20 cellular contexts compared by ENCODE assay signal in the genomic region with DNA sequence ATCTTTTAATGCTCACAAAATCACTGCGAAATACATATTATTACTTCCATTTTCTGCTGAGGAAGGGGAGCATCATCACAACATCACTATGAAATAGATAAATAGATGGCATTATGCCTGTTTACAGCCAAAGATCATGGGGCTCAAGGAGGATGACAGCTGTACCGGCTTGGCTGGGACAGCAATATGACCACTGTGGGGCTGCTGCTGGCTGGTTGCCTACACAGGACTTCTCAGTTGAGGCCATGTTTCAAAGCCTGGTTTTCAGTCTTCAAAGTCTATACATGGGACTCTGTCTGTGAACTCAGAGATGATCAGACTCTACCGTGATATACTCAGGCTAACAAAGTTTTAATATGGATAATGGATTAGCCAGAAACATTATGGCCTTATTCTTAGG.
"Had no signal": no experiment of that assay in that cellular context is flagged by ENCODE, and none has a peak within 500 bp of the region (broad histone marks: within the 10 kb centered on the region; RNA-seq: fewer than 3 reads in every experiment).

No MANE protein-coding gene starts in this region.

- H3K4me3 Mint-ChIP-seq: activated CD4-positive, alpha-beta T cell treated with anti-CD3 and anti-CD28 coated beads, Interleukin-2, amount 10 ng/mL, durations not matched to agents 24 days and 14 days; activated CD8-positive, alpha-beta T cell treated with anti-CD3 and anti-CD28 coated beads for 36 hours; activated naive CD8-positive, alpha-beta T cell treated with anti-CD3 and anti-CD28 coated beads, Interleukin-2, amount 10 ng/mL, durations not matched to agents 7 days and 5 days; activated T-cell treated with anti-CD3 and anti-CD28 coated beads, Interleukin-2, amount 50 U/mL, for 24 hours; brain; naive B cell; T-cell had no signal

- H3K27ac Mint-ChIP-seq: activated CD4-positive, alpha-beta T cell treated with anti-CD3 and anti-CD28 coated beads, Interleukin-2, amount 10 ng/mL, durations not matched to agents 24 days and 14 days; activated CD8-positive, alpha-beta T cell treated with anti-CD3 and anti-CD28 coated beads for 36 hours; activated naive CD8-positive, alpha-beta T cell treated with anti-CD3 and anti-CD28 coated beads, Interleukin-2, amount 10 ng/mL, durations not matched to agents 7 days and 5 days; activated T-cell treated with anti-CD3 and anti-CD28 coated beads, Interleukin-2, amount 50 U/mL, for 24 hours; activated T-helper 2 cell treated with anti-CD3 and anti-CD28 coated beads, Interferon-gamma antibody, Interleukin-2, Interleukin-4, amounts not matched to agents 10 μg/mL and 5 μg/mL and 100 μg/mL, durations not matched to agents 14 hours and 24 hours and 36 hours; naive B cell; T-cell had no signal

- H3K27me3 ChIP-seq: gastrocnemius medialis, pancreas, tibial nerve, vagina had no signal

- H3K9me3 ChIP-seq: gastrocnemius medialis, pancreas, tibial nerve, vagina had no signal

- H3K36me3 Mint-ChIP-seq: naive B cell, T-cell had no signal

- DNase-seq: activated CD4-positive, alpha-beta T cell treated with anti-CD3 and anti-CD28 coated beads, Interleukin-2, amount 10 ng/mL, durations not matched to agents 24 days and 14 days; activated CD8-positive, alpha-beta T cell treated with anti-CD3 and anti-CD28 coated beads for 36 hours; activated naive CD4-positive, alpha-beta T cell treated with Interleukin-2 at 50 U/mL for 16 hours; activated naive CD8-positive, alpha-beta T cell treated with anti-CD3 and anti-CD28 coated beads, Interleukin-2, amount 10 ng/mL, durations not matched to agents 7 days and 5 days; activated T-cell treated with anti-CD3 and anti-CD28 coated beads, Interleukin-2, amount 50 U/mL, for 24 hours; effector CD4-positive, alpha-beta T cell; gastrocnemius medialis; naive B cell; pancreas; stimulated activated CD4-positive, alpha-beta T cell treated with anti-CD3 and anti-CD28 coated beads, Interleukin-12 subunit alpha, Interleukin-12 subunit beta, amount 100 ng/mL, for 4 hours; stimulated activated CD4-positive, alpha-beta T cell treated with anti-CD3 and anti-CD28 coated beads, Interleukin-1b, Interleukin-23, amount 100 ng/mL, for 48 hours; stimulated activated naive CD8-positive, alpha-beta T cell treated with anti-CD3 and anti-CD28 coated beads, Interleukin-15, Interleukin-2, amounts not matched to agents 100 U/mL and 50 U/mL, for 24 hours; T-cell; T-helper 9 cell had no signal

- H3K4me1 Mint-ChIP-seq: naive B cell, T-cell had no signal

- H3K4me3 ChIP-seq: coronary artery, gastrocnemius medialis, lung, pancreas, tibial nerve, vagina had no signal

- H3K36me3 ChIP-seq: gastrocnemius medialis, pancreas, tibial nerve, vagina had no signal

- H3K27me3 Mint-ChIP-seq: activated CD4-positive, alpha-beta T cell treated with anti-CD3 and anti-CD28 coated beads, Interleukin-2, amount 10 ng/mL, durations not matched to agents 24 days and 14 days; activated naive CD8-positive, alpha-beta T cell treated with anti-CD3 and anti-CD28 coated beads, Interleukin-2, amount 10 ng/mL, durations not matched to agents 7 days and 5 days; activated T-cell treated with anti-CD3 and anti-CD28 coated beads, Interleukin-2, amount 50 U/mL, for 24 hours; brain had no signal

- H3K9me3 Mint-ChIP-seq: activated CD4-positive, alpha-beta T cell treated with anti-CD3 and anti-CD28 coated beads, Interleukin-2, amount 10 ng/mL, durations not matched to agents 24 days and 14 days; activated CD8-positive, alpha-beta T cell treated with anti-CD3 and anti-CD28 coated beads for 36 hours; activated naive CD8-positive, alpha-beta T cell treated with anti-CD3 and anti-CD28 coated beads, Interleukin-2, amount 10 ng/mL, durations not matched to agents 7 days and 5 days; activated T-cell treated with anti-CD3 and anti-CD28 coated beads, Interleukin-2, amount 50 U/mL, for 24 hours; activated T-helper 2 cell treated with anti-CD3 and anti-CD28 coated beads, Interferon-gamma antibody, Interleukin-2, Interleukin-4, amounts not matched to agents 10 μg/mL and 5 μg/mL and 100 μg/mL, durations not matched to agents 14 hours and 24 hours and 36 hours; brain; naive B cell; T-cell had no signal

- H3K27ac ChIP-seq: coronary artery, gastrocnemius medialis, pancreas, tibial nerve, vagina had no signal
